ENCODE assay signal across 26 cellular contexts in genomic region chr13:31495336-31495735, GRCh38.
"Had no signal": no experiment of that assay in that cellular context is flagged by ENCODE, and none has a peak within 500 bp of the region (broad histone marks: within the 10 kb centered on the region; RNA-seq: fewer than 3 reads in every experiment).

No MANE protein-coding gene starts in this region.

- H3K4me3 Mint-ChIP-seq: activated CD4-positive, alpha-beta memory T cell treated with anti-CD3 and anti-CD28 coated beads, Interleukin-2, amount 10 ng/mL, durations not matched to agents 7 days and 5 days; activated naive CD4-positive, alpha-beta T cell treated with anti-CD3 and anti-CD28 coated beads for 36 hours; activated naive CD8-positive, alpha-beta T cell; activated T-helper 17 cell treated with anti-CD3 and anti-CD28 coated beads, Interleukin-2, amount 50 U/mL, for 72 hours; brain; central memory CD8-positive, alpha-beta T cell; T-helper 1 cell treated with Interleukin-12 subunit alpha and Interleukin-12 subunit beta and Interleukin-4 antibody, amounts not matched to agents 30 μg/mL and 1 μg/mL, for 36 hours had no signal

- H3K27me3 Mint-ChIP-seq: activated CD4-positive, alpha-beta memory T cell treated with anti-CD3 and anti-CD28 coated beads, Interleukin-2, amount 10 ng/mL, durations not matched to agents 7 days and 5 days; central memory CD8-positive, alpha-beta T cell had no signal

- H3K4me1 Mint-ChIP-seq: activated CD4-positive, alpha-beta memory T cell treated with anti-CD3 and anti-CD28 coated beads, Interleukin-2, amount 10 ng/mL, durations not matched to agents 7 days and 5 days; activated T-helper 17 cell treated with anti-CD3 and anti-CD28 coated beads, Interleukin-2, amount 50 U/mL, for 72 hours; brain; central memory CD8-positive, alpha-beta T cell had no signal

- H3K4me3 ChIP-seq: PC-9, SK-N-MC had no signal

- H3K36me3 Mint-ChIP-seq: activated naive CD8-positive, alpha-beta T cell; brain had no signal

- H3K9me3 Mint-ChIP-seq: activated CD4-positive, alpha-beta memory T cell treated with anti-CD3 and anti-CD28 coated beads, Interleukin-2, amount 10 ng/mL, durations not matched to agents 7 days and 5 days had no signal

- H3K27ac ChIP-seq: PC-9, SK-N-MC, VCaP had no signal

- DNase-seq: activated CD4-positive, alpha-beta memory T cell treated with anti-CD3 and anti-CD28 coated beads, Interleukin-2, amount 10 ng/mL, durations not matched to agents 7 days and 5 days; activated CD4-positive, alpha-beta T cell treated with anti-CD3 and anti-CD28 coated beads, Interleukin-2, amount 50 U/mL, for 1 hour; activated CD4-positive, CD25-positive, alpha-beta regulatory T cell; activated gamma-delta T cell; activated naive CD4-positive, alpha-beta T cell treated with anti-CD3 and anti-CD28 coated beads for 36 hours; activated T-cell treated with anti-CD3 and anti-CD28 coated beads for 4 hours; activated T-cell treated with anti-CD3 and anti-CD28 coated beads, Interleukin-2, amount 50 U/mL, for 48 hours; amygdala; cortex of kidney; KBM-7; NCI-H1105 treated with DMSO at 0.1 percent for 48 hours; NCI-H1436 treated with DMSO at 0.1 percent for 48 hours; NCI-H187 treated with DMSO at 0.1 percent for 48 hours; NCI-H2081 treated with DMSO at 0.1 percent for 48 hours; NCI-H446; NCI-H524; PC-9; SIG-M5; T-helper 9 cell had no signal

- H3K27ac Mint-ChIP-seq: activated CD4-positive, alpha-beta memory T cell treated with anti-CD3 and anti-CD28 coated beads, Interleukin-2, amount 10 ng/mL, durations not matched to agents 7 days and 5 days; activated naive CD4-positive, alpha-beta T cell treated with anti-CD3 and anti-CD28 coated beads for 36 hours; activated naive CD8-positive, alpha-beta T cell; activated T-helper 17 cell treated with anti-CD3 and anti-CD28 coated beads, Interleukin-2, amount 50 U/mL, for 72 hours; brain; T-helper 1 cell treated with Interleukin-12 subunit alpha and Interleukin-12 subunit beta and Interleukin-4 antibody, amounts not matched to agents 30 μg/mL and 1 μg/mL, for 36 hours had no signal
